In the genomic region with DNA sequence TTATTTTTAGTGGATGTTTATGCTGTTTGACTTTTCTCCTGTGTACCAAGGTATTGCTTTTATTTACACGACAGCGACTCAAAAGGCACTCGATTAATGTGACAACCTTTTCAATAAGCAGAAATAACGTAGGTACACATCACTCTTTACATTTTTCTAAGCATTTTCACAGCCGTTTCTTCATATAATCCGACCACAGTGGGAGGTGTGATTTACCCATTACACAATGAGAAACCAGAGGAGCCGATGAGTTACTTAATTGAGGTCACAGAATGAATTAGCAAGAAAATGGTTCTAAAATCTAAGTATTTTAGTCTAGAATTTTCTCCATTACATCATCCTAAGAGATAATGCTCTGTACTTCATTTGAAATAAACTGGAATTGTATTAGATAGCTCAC, we compare ENCODE assay signal across 22 cellular contexts.
"Had no signal": no experiment of that assay in that cellular context is flagged by ENCODE, and none has a peak within 500 bp of the region (broad histone marks: within the 10 kb centered on the region; RNA-seq: fewer than 3 reads in every experiment).

No MANE protein-coding gene starts in this region.

- H3K36me3 Mint-ChIP-seq: stimulated activated memory B cell treated with anti-CD40 and anti-IgM and Interleukin-4, amounts not matched to agents 10 μg/mL and 1 μg/mL and 100 μg/mL, for 72 hours had no signal

- ATAC-seq: left colon; left ventricle myocardium superior; psoas muscle; right lobe of liver; stimulated activated memory B cell treated with anti-CD40 and anti-IgM and Interleukin-4, amounts not matched to agents 10 μg/mL and 1 μg/mL and 100 μg/mL, for 72 hours had no signal

- H3K4me3 Mint-ChIP-seq: endodermal cell; nephron progenitor cell; stimulated activated memory B cell treated with anti-CD40 and anti-IgM and Interleukin-4, amounts not matched to agents 10 μg/mL and 1 μg/mL and 100 μg/mL, for 72 hours; stimulated activated naive CD8-positive, alpha-beta T cell treated with anti-CD3 and anti-CD28 coated beads, Interleukin-15, Interleukin-2, amounts not matched to agents 100 ng/mL and 50 ng/mL, for 24 hours had no signal

- H3K27ac ChIP-seq: parathyroid adenoma, psoas muscle, right lobe of liver, tibial artery, upper lobe of left lung, vagina had no signal

- H3K36me3 ChIP-seq: right lobe of liver, tibial artery, upper lobe of left lung, vagina had no signal

- H3K27me3 ChIP-seq: right lobe of liver, upper lobe of left lung, vagina had no signal

- H3K9me3 ChIP-seq: psoas muscle, right lobe of liver, tibial artery, upper lobe of left lung, vagina had no signal

- H3K4me1 ChIP-seq: parathyroid adenoma, psoas muscle, right lobe of liver, vagina had no signal

- DNase-seq: dermis blood vessel endothelial cell; endodermal cell; foreskin melanocyte; head of caudate nucleus; hippocampal formation; left colon; left ventricle myocardium superior; mesenchymal stem cell; midbrain; nephron progenitor cell; psoas muscle; retina; stimulated activated CD4-positive, alpha-beta T cell treated with anti-CD3 and anti-CD28 coated beads, Interleukin-4, amount 100 ng/mL, for 1 hour; stimulated activated CD8-positive, alpha-beta memory T cell treated with anti-CD3 and anti-CD28 coated beads, Interleukin-4, amount 100 ng/mL, for 48 hours; tibial artery; upper lobe of left lung had no signal

- H3K9me3 Mint-ChIP-seq: endodermal cell; nephron progenitor cell; stimulated activated memory B cell treated with anti-CD40 and anti-IgM and Interleukin-4, amounts not matched to agents 10 μg/mL and 1 μg/mL and 100 μg/mL, for 72 hours; stimulated activated naive CD8-positive, alpha-beta T cell treated with anti-CD3 and anti-CD28 coated beads, Interleukin-15, Interleukin-2, amounts not matched to agents 100 ng/mL and 50 ng/mL, for 24 hours had no signal

- H3K27me3 Mint-ChIP-seq: stimulated activated naive CD8-positive, alpha-beta T cell treated with anti-CD3 and anti-CD28 coated beads, Interleukin-15, Interleukin-2, amounts not matched to agents 100 ng/mL and 50 ng/mL, for 24 hours had no signal

- H3K27ac Mint-ChIP-seq: endodermal cell; nephron progenitor cell; stimulated activated memory B cell treated with anti-CD40 and anti-IgM and Interleukin-4, amounts not matched to agents 10 μg/mL and 1 μg/mL and 100 μg/mL, for 72 hours; stimulated activated naive CD8-positive, alpha-beta T cell treated with anti-CD3 and anti-CD28 coated beads, Interleukin-15, Interleukin-2, amounts not matched to agents 100 ng/mL and 50 ng/mL, for 24 hours had no signal

- H3K4me3 ChIP-seq: lung, psoas muscle, right lobe of liver, tibial artery, upper lobe of left lung, vagina had no signal
